21 cellular contexts compared by ENCODE assay signal in genomic region chr9:124019771-124020519, GRCh38. TPM values are rescaled to one million over a fixed set of nuclear protein-coding genes. Genes with fewer than 3 reads are reported as not detected.
"Had no signal": no experiment of that assay in that cellular context is flagged by ENCODE, and none has a peak within 500 bp of the region (broad histone marks: within the 10 kb centered on the region; RNA-seq: fewer than 3 reads in every experiment).

No MANE protein-coding gene starts in this region.

- H3K9ac ChIP-seq: parathyroid adenoma had no signal

- H3K9me3 Mint-ChIP-seq: activated naive CD8-positive, alpha-beta T cell treated with anti-CD3 and anti-CD28 coated beads, Interleukin-2, amount 50 U/mL, for 24 hours; T-helper 2 cell treated with Interferon-gamma antibody and Interleukin-4, amounts not matched to agents 5 μg/mL and 100 μg/mL, for 36 hours had no signal

- H3K27ac ChIP-seq: ascending aorta, cardiac muscle cell, gastroesophageal sphincter, parathyroid adenoma, tibial artery, vagina had no signal

- H3K4me1 ChIP-seq: parathyroid adenoma had no signal

- H3K9me3 ChIP-seq: ascending aorta, gastroesophageal sphincter, tibial artery, vagina had no signal

- DNase-seq: activated CD4-positive, CD25-positive, alpha-beta regulatory T cell treated with anti-CD3 and anti-CD28 coated beads, Interleukin-2, amount 50 U/mL, for 72 hours; activated naive CD4-positive, alpha-beta T cell; activated naive CD8-positive, alpha-beta T cell treated with anti-CD3 and anti-CD28 coated beads, Interleukin-2, amount 50 U/mL, for 24 hours; erythroblast; islet precursor cell; mammary epithelial cell; naive B cell; stimulated activated CD4-positive, alpha-beta T cell treated with anti-CD3 and anti-CD28 coated beads, Interleukin-12 subunit alpha, Interleukin-12 subunit beta, amount 100 ng/mL, for 4 hours; stimulated activated CD4-positive, alpha-beta T cell treated with anti-CD3 and anti-CD28 coated beads, Interleukin-2, amount 100 ng/mL, for 24 hours had no signal

- ATAC-seq: activated naive CD8-positive, alpha-beta T cell treated with anti-CD3 and anti-CD28 coated beads, Interleukin-2, amount 50 U/mL, for 24 hours; gastroesophageal sphincter; left lobe of liver; stimulated activated memory B cell treated with anti-CD40 and anti-IgM and Interleukin-4, amounts not matched to agents 10 μg/mL and 1 μg/mL and 100 μg/mL, for 72 hours had no signal

- H3K27ac Mint-ChIP-seq: activated naive CD8-positive, alpha-beta T cell treated with anti-CD3 and anti-CD28 coated beads, Interleukin-2, amount 50 U/mL, for 24 hours; stimulated activated memory B cell treated with anti-CD40 and anti-IgM and Interleukin-4, amounts not matched to agents 10 μg/mL and 1 μg/mL and 100 μg/mL, for 72 hours; T-helper 2 cell treated with Interferon-gamma antibody and Interleukin-4, amounts not matched to agents 5 μg/mL and 100 μg/mL, for 36 hours had no signal

- H3K4me3 ChIP-seq: ascending aorta, cardiac muscle cell, gastroesophageal sphincter, tibial artery, vagina had no signal

- H2AFZ ChIP-seq: parathyroid adenoma had no signal

- H3K36me3 ChIP-seq: ascending aorta, cardiac muscle cell, gastroesophageal sphincter, tibial artery, vagina had no signal

- H3K4me3 Mint-ChIP-seq: activated naive CD8-positive, alpha-beta T cell treated with anti-CD3 and anti-CD28 coated beads, Interleukin-2, amount 50 U/mL, for 24 hours; stimulated activated memory B cell treated with anti-CD40 and anti-IgM and Interleukin-4, amounts not matched to agents 10 μg/mL and 1 μg/mL and 100 μg/mL, for 72 hours; T-helper 2 cell treated with Interferon-gamma antibody and Interleukin-4, amounts not matched to agents 5 μg/mL and 100 μg/mL, for 36 hours had no signal

RNA-seq across cellular contexts. Expression of gene LHX2, which starts 8.4 kb away (rescaled TPM):
- total RNA-seq: activated CD8-positive, alpha-beta memory T cell treated with anti-CD3 and anti-CD28 coated beads for 36 hours; ascending aorta; dermis microvascular lymphatic vessel endothelial cell; gastroesophageal sphincter; mammary epithelial cell; mononuclear cell; vagina had no signal
